Comparison of ENCODE assay signal across 20 cellular contexts in genomic region chr2:157348291-157348921, GRCh38. TPM values are rescaled to one million over a fixed set of nuclear protein-coding genes. Genes with fewer than 3 reads are reported as not detected.
"Had no signal": no experiment of that assay in that cellular context is flagged by ENCODE, and none has a peak within 500 bp of the region (broad histone marks: within the 10 kb centered on the region; RNA-seq: fewer than 3 reads in every experiment).

No MANE protein-coding gene starts in this region.

- DNase-seq: effector memory CD4-positive, alpha-beta T cell; gastrocnemius medialis; heart right ventricle; hypothalamus; islet precursor cell; occipital lobe; pancreas; right cardiac atrium; small intestine; stimulated activated CD4-positive, alpha-beta T cell treated with anti-CD3 and anti-CD28 coated beads, Interleukin-12 subunit alpha, Interleukin-12 subunit beta, amount 100 ng/mL, for 4 hours; stimulated activated naive CD4-positive, alpha-beta T cell treated with Interleukin-2 at 50 U/mL for 16 hours; testis; upper lobe of right lung had no signal

- ATAC-seq: gastrocnemius medialis, heart right ventricle, left lobe of liver, pancreas, right cardiac atrium, upper lobe of right lung had no signal

- H3K27ac Mint-ChIP-seq: mesothelial cell of epicardium, nephron, progenitor cell of endocrine pancreas had no signal

- H3K36me3 Mint-ChIP-seq: mesothelial cell of epicardium had no signal

- H3K4me3 Mint-ChIP-seq: mesothelial cell of epicardium, nephron had no signal

- H3K27me3 Mint-ChIP-seq: progenitor cell of endocrine pancreas had no signal

- H3K4me1 Mint-ChIP-seq: mesothelial cell of epicardium, nephron had no signal

RNA-seq across cellular contexts. Expression of gene ERMN, which starts 22.8 kb away (rescaled TPM):
- total RNA-seq: fibroblast of villous mesenchyme, gastrocnemius medialis, left lobe of liver, mesothelial cell of epicardium, mucosa of gallbladder, progenitor cell of endocrine pancreas, vagina had no signal
